4 cellular contexts compared by ENCODE assay signal in genomic region chr16:74391454-74392050, GRCh38. TPM values are rescaled to one million over a fixed set of nuclear protein-coding genes. Genes with fewer than 3 reads are reported as not detected.
"Had no signal": no experiment of that assay in that cellular context is flagged by ENCODE, and none has a peak within 500 bp of the region (broad histone marks: within the 10 kb centered on the region; RNA-seq: fewer than 3 reads in every experiment).

No MANE protein-coding gene starts in this region.

RNA-seq across cellular contexts. Expression of gene NPIPB15, which starts 15.4 kb away (rescaled TPM):
- total RNA-seq: activated CD8-positive, alpha-beta memory T cell treated with anti-CD3 and anti-CD28 coated beads for 36 hours; activated naive CD8-positive, alpha-beta T cell treated with anti-CD3 and anti-CD28 coated beads for 36 hours; ascending aorta; Right ventricle myocardium superior had no signal

RNA-seq across cellular contexts. Expression of gene CLEC18B, which starts 29.7 kb away (rescaled TPM):
- total RNA-seq: ascending aorta had no signal
